In genomic region chr12:121740847-121741246, GRCh38 we compare ENCODE assay signal across 19 cellular contexts.
"Had no signal": no experiment of that assay in that cellular context is flagged by ENCODE, and none has a peak within 500 bp of the region (broad histone marks: within the 10 kb centered on the region; RNA-seq: fewer than 3 reads in every experiment).

No MANE protein-coding gene starts in this region.

- H3K4me1 ChIP-seq: parathyroid adenoma, transverse colon had no signal

- H2AFZ ChIP-seq: parathyroid adenoma had no signal

- H3K36me3 ChIP-seq: stomach, transverse colon had no signal

- H3K9me3 Mint-ChIP-seq: activated CD4-positive, alpha-beta memory T cell treated with anti-CD3 and anti-CD28 coated beads for 36 hours; activated naive CD4-positive, alpha-beta T cell treated with anti-CD3 and anti-CD28 coated beads for 36 hours; activated T-cell treated with anti-CD3 and anti-CD28 coated beads, Interleukin-2, amount 50 U/mL, for 72 hours; endodermal cell; memory B cell; stimulated activated effector memory CD8-positive, alpha-beta T cell treated with anti-CD3 and anti-CD28 coated beads, Interleukin-12 subunit alpha, Interleukin-12 subunit beta, amount 100 ng/mL, for 72 hours had no signal

- H3K27ac Mint-ChIP-seq: activated CD4-positive, alpha-beta memory T cell treated with anti-CD3 and anti-CD28 coated beads for 36 hours; activated naive CD4-positive, alpha-beta T cell treated with anti-CD3 and anti-CD28 coated beads for 36 hours; activated T-cell treated with anti-CD3 and anti-CD28 coated beads, Interleukin-2, amount 50 U/mL, for 72 hours; endodermal cell; memory B cell; stimulated activated effector memory CD8-positive, alpha-beta T cell treated with anti-CD3 and anti-CD28 coated beads, Interleukin-12 subunit alpha, Interleukin-12 subunit beta, amount 100 ng/mL, for 72 hours had no signal

- H3K36me3 Mint-ChIP-seq: stimulated activated effector memory CD8-positive, alpha-beta T cell treated with anti-CD3 and anti-CD28 coated beads, Interleukin-12 subunit alpha, Interleukin-12 subunit beta, amount 100 ng/mL, for 72 hours had no signal

- H3K4me1 Mint-ChIP-seq: stimulated activated effector memory CD8-positive, alpha-beta T cell treated with anti-CD3 and anti-CD28 coated beads, Interleukin-12 subunit alpha, Interleukin-12 subunit beta, amount 100 ng/mL, for 72 hours had no signal

- H3K4me3 Mint-ChIP-seq: activated CD4-positive, alpha-beta memory T cell treated with anti-CD3 and anti-CD28 coated beads for 36 hours; activated naive CD4-positive, alpha-beta T cell treated with anti-CD3 and anti-CD28 coated beads for 36 hours; activated T-cell treated with anti-CD3 and anti-CD28 coated beads, Interleukin-2, amount 50 U/mL, for 72 hours; endodermal cell; memory B cell; stimulated activated effector memory CD8-positive, alpha-beta T cell treated with anti-CD3 and anti-CD28 coated beads, Interleukin-12 subunit alpha, Interleukin-12 subunit beta, amount 100 ng/mL, for 72 hours had no signal

- H3K9me3 ChIP-seq: heart right ventricle, stomach, transverse colon had no signal

- H3K27ac ChIP-seq: coronary artery, parathyroid adenoma, stomach, transverse colon had no signal

- H3K4me3 ChIP-seq: coronary artery, heart right ventricle, stomach, transverse colon had no signal

- H3K27me3 Mint-ChIP-seq: activated CD4-positive, alpha-beta memory T cell treated with anti-CD3 and anti-CD28 coated beads for 36 hours; memory B cell had no signal

- DNase-seq: activated CD4-positive, alpha-beta memory T cell treated with anti-CD3 and anti-CD28 coated beads for 36 hours; activated CD4-positive, alpha-beta T cell treated with anti-CD3 and anti-CD28 coated beads for 48 hours; activated effector memory CD4-positive, alpha-beta T cell treated with Interleukin-2 at 50 U/mL for 16 hours; activated naive CD4-positive, alpha-beta T cell treated with anti-CD3 and anti-CD28 coated beads for 36 hours; activated T-cell treated with anti-CD3 and anti-CD28 coated beads, Interleukin-2, amount 50 U/mL, for 72 hours; cerebellar nuclear complex; endodermal cell; heart right ventricle; left colon; nucleus accumbens; small intestine; stimulated activated CD4-positive, alpha-beta T cell treated with anti-CD3 and anti-CD28 coated beads, Interleukin-2, amount 100 ng/mL, for 24 hours; stomach; transverse colon had no signal

- ATAC-seq: activated T-cell treated with anti-CD3 and anti-CD28 coated beads, Interleukin-2, amount 50 U/mL, for 72 hours; heart right ventricle; left colon; sciatic nerve; stimulated activated effector memory CD8-positive, alpha-beta T cell treated with anti-CD3 and anti-CD28 coated beads, Interleukin-12 subunit alpha, Interleukin-12 subunit beta, amount 100 ng/mL, for 72 hours had no signal
